In the genomic region with DNA sequence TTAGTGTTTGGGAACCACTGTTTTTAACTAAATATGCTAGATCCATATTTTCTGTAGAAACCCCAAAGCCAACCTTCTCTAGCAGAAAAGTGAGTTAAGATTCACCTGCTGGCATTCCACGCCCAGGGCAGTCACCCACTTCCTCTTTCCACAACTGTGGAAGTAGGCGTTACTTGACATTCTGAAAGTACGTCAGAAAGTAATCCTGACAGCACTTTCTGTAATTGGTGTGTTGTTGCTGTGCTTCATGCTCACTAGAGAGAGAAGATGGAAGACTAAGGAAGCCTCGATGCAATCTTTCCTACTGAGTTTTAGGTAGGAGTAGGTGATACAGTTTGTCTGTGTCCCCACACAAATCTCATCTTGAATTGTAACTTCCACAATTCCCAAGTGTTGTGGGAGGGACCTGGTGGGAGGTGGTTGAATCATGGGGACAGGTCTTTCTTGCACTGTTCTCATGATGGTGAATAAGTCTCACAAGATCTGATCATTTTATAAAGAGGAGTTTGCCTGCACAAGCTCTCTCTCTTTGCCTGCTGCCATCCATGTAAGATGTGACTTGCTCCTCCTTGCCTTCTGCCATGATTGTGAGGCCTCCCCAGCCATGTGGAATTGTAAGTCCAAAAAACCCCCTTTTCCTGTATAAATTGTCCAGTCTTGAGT, we compare ENCODE assay signal across 23 cellular contexts.
DNase-seq lines count a peak whose midpoint lies in the region; ATAC-seq and TF ChIP-seq lines count a peak whose summit lies in the region.
"Had no signal": no experiment of that assay in that cellular context is flagged by ENCODE, and none has a peak within 500 bp of the region (broad histone marks: within the 10 kb centered on the region; RNA-seq: fewer than 3 reads in every experiment).

No MANE protein-coding gene starts in this region.

- DNase-seq in CD1c-positive myeloid dendritic cell (ENCODE audit: extremely low spot score) (peak; percentile 49), OCI-LY7 (ENCODE audit: low spot score) (peak; percentile 23), left colon (no peak)
- DNase-seq in stimulated activated naive CD8-positive, alpha-beta T cell treated with anti-CD3 and anti-CD28 coated beads, Interleukin-15, Interleukin-2, amounts not matched to agents 100 U/mL and 50 U/mL, for 24 hours, result no peak
- DNase-seq: activated CD4-positive, CD25-positive, alpha-beta regulatory T cell treated with anti-CD3 and anti-CD28 coated beads, Interleukin-2, amount 50 U/mL, for 72 hours; activated T-cell treated with anti-CD3 and anti-CD28 coated beads, Interleukin-2, amount 50 U/mL, for 72 hours; Calu3; central memory CD4-positive, alpha-beta T cell; heart right ventricle; MG63; naive thymus-derived CD8-positive, alpha-beta T cell; NCI-H1694; pancreas; SHP77; T1000; upper lobe of right lung had no signal

- H2AFZ ChIP-seq in OCI-LY7 (ENCODE audit: low read length), result no peak overlapping the region

- TF ChIP-seq EP300 in gastroesophageal sphincter (IDR thresholded peaks at IDR 0.05), result no peak

- TF ChIP-seq CTCF in OCI-LY7 (conservative IDR thresholded peaks at IDR 0.05; ENCODE audit: low read length) (no peak), gastroesophageal sphincter (IDR thresholded peaks at IDR 0.05) (no peak)

- no peaks in the 10 kb centered on the region for H3K9me2 ChIP-seq in OCI-LY7 (ENCODE audit: insufficient read depth, low read length)

- peaks cover 20% of the 10 kb centered on the region; the same call in 1 of the 2 replicates for H3K9me3 ChIP-seq in OCI-LY7 (ENCODE audit: low read length)
- no peaks in the 10 kb centered on the region for H3K9me3 ChIP-seq in gastroesophageal sphincter
- H3K9me3 ChIP-seq: ascending aorta, heart right ventricle, MG63, pancreas, upper lobe of right lung had no signal

- intact Hi-C loops in OCI-LY7 (cut with micrococcal nuclease; ENCODE audit: unreplicated experiment), result no loop called here
- intact Hi-C loops in left colon (cut with DNase I, micrococcal nuclease), result no loop called here

- no peaks in the 10 kb centered on the region for H3K79me2 ChIP-seq in OCI-LY7 (ENCODE audit: insufficient read depth, low read depth, low read length)

- BruUV-seq in OCI-LY7 (replicated peaks; lab: Mats Ljungman, UMichigan), result no TSS peak

- TF ChIP-seq POLR2A in gastroesophageal sphincter (IDR thresholded peaks at IDR 0.05), result no peak

- H3K4me1 ChIP-seq in OCI-LY7 (ENCODE audit: insufficient read depth, low read length, poor library complexity, severe bottlenecking) (no peaks in the 10 kb centered on the region), gastroesophageal sphincter (no peaks in the 10 kb centered on the region)
- H3K4me1 ChIP-seq: ascending aorta; BLaER1 treated with 17β-estradiol and CSF1 and Interleukin-3, amounts not matched to agents 10 nM and 100 nM; pancreas; upper lobe of right lung had no signal

- POLR2A ChIA-PET in OCI-LY7 (lab: Charles Lee), result no interaction called here

- no peaks in the 10 kb centered on the region for H3K27me3 ChIP-seq in gastroesophageal sphincter
- H3K27me3 ChIP-seq: ascending aorta; BLaER1 treated with 17β-estradiol and CSF1 and Interleukin-3, amounts not matched to agents 10 nM and 100 nM; heart right ventricle; MG63; pancreas; upper lobe of right lung had no signal

- H3K4me3 ChIP-seq in OCI-LY7 (ENCODE audit: low read depth, low read length, poor library complexity, severe bottlenecking) (no peak overlapping the region), gastroesophageal sphincter (no peak overlapping the region)
- H3K4me3 ChIP-seq: ascending aorta; BLaER1 treated with 17β-estradiol and CSF1 and Interleukin-3, amounts not matched to agents 10 nM and 100 nM; heart right ventricle; MG63; pancreas; upper lobe of right lung had no signal

- CTCF ChIA-PET in OCI-LY7 (lab: Charles Lee; ENCODE audit: unreplicated experiment), result no interaction called here

- H3K36me3 ChIP-seq in OCI-LY7 (ENCODE audit: insufficient read depth, low read length) (no peaks in the 10 kb centered on the region), gastroesophageal sphincter (no peaks in the 10 kb centered on the region)
- H3K36me3 ChIP-seq: ascending aorta; BLaER1 treated with 17β-estradiol and CSF1 and Interleukin-3, amounts not matched to agents 10 nM and 100 nM; heart right ventricle; MG63; pancreas; upper lobe of right lung had no signal

- 67 to 95% methylated on average over 1 to 3 of the region's 4 CpGs for WGBS in gastroesophageal sphincter (ENCODE audit: low coverage in 1 of 2), 2 donors

- H3K27ac ChIP-seq in OCI-LY7 (ENCODE audit: low read depth, low read length, poor library complexity, severe bottlenecking) (no peak overlapping the region), gastroesophageal sphincter (no peak overlapping the region)
- H3K27ac ChIP-seq: ascending aorta; BLaER1 treated with 17β-estradiol and CSF1 and Interleukin-3, amounts not matched to agents 10 nM and 100 nM; heart right ventricle; pancreas; upper lobe of right lung had no signal

- H3K4me2 ChIP-seq in OCI-LY7 (ENCODE audit: low read length), result no peak overlapping the region
- H3K4me2 ChIP-seq: BLaER1 treated with 17β-estradiol and CSF1 and Interleukin-3, amounts not matched to agents 10 nM and 100 nM had no signal

- no peaks in the 10 kb centered on the region for H4K20me1 ChIP-seq in OCI-LY7 (ENCODE audit: insufficient read depth, low read length)
- H4K20me1 ChIP-seq: BLaER1 treated with 17β-estradiol and CSF1 and Interleukin-3, amounts not matched to agents 10 nM and 100 nM had no signal

- ATAC-seq in HG02870 (IDR thresholded peaks at IDR 0.05; ENCODE audit: unreplicated experiment) (peak; percentile 62), left colon (peak; percentile 21), GM21723 (IDR thresholded peaks at IDR 0.05; ENCODE audit: unreplicated experiment) (no peak), GM19397 (IDR thresholded peaks at IDR 0.05; ENCODE audit: unreplicated experiment) (no peak), gastroesophageal sphincter (no peak)
- no peak for ATAC-seq in stimulated activated naive CD8-positive, alpha-beta T cell treated with anti-CD3 and anti-CD28 coated beads, Interleukin-15, Interleukin-2, amounts not matched to agents 100 U/mL and 50 U/mL, for 24 hours
- ATAC-seq: activated T-cell treated with anti-CD3 and anti-CD28 coated beads, Interleukin-2, amount 50 U/mL, for 72 hours; heart right ventricle; left lobe of liver; naive thymus-derived CD8-positive, alpha-beta T cell; pancreas; upper lobe of right lung had no signal

Comparison
In these comparisons a context has a peak if more than half of its experiments do, and no peak if none do; other contexts are left out.
1. DNase-seq: peak in CD1c-positive myeloid dendritic cell (single experiment) and OCI-LY7 (single experiment); none in left colon (0 of 2) and stimulated activated naive CD8-positive, alpha-beta T cell treated with anti-CD3 and anti-CD28 coated beads, Interleukin-15, Interleukin-2, amounts not matched to agents 100 U/mL and 50 U/mL, for 24 hours (single experiment).
2. ATAC-seq: peak in HG02870 (single experiment) and left colon (single experiment); none in GM21723 (single experiment), GM19397 (single experiment), stimulated activated naive CD8-positive, alpha-beta T cell treated with anti-CD3 and anti-CD28 coated beads, Interleukin-15, Interleukin-2, amounts not matched to agents 100 U/mL and 50 U/mL, for 24 hours (single experiment) and gastroesophageal sphincter (single experiment).